15 cellular contexts compared by ENCODE assay signal in the genomic region with DNA sequence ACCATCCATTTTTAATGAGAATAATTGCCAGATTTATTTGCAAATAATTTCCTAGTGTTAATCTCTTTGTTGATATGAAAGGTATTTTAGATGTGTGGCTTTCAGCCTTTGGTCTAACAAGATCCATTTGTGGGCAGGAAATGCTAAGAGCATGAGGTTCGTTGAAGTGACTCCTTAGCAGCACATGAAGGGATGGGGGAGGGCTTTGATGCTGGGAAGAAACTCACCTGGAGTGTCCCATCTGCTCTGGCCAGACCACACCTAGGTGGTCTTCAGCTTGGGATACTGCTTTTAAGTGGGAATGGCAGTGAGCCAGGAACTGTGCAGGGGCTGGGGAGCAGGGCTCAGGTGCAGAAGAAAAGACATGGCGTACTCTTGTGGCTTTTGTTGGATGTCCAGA.
"Had no signal": no experiment of that assay in that cellular context is flagged by ENCODE, and none has a peak within 500 bp of the region (broad histone marks: within the 10 kb centered on the region; RNA-seq: fewer than 3 reads in every experiment).

No MANE protein-coding gene starts in this region.

- DNase-seq: activated CD4-positive, alpha-beta T cell treated with anti-CD3 and anti-CD28 coated beads for 1 hour; activated naive CD4-positive, alpha-beta T cell; activated T-cell treated with anti-CD3 and anti-CD28 coated beads, Interleukin-2, amount 50 U/mL, for 48 hours; amniotic stem cell; brain microvascular endothelial cell; esophagus squamous epithelium; foreskin fibroblast; pancreas; stimulated activated CD4-positive, alpha-beta T cell treated with anti-CD3 and anti-CD28 coated beads, Interleukin-12 subunit alpha, Interleukin-12 subunit beta, amount 100 ng/mL, for 4 hours; stimulated activated CD8-positive, alpha-beta memory T cell treated with anti-CD3 and anti-CD28 coated beads, Interleukin-4, amount 100 ng/mL, for 48 hours; stimulated activated naive CD8-positive, alpha-beta T cell treated with anti-CD3 and anti-CD28 coated beads, Interleukin-15, amount 100 ng/mL, for 72 hours; testis; upper lobe of right lung had no signal

- H3K27me3 Mint-ChIP-seq: stimulated activated naive CD8-positive, alpha-beta T cell treated with anti-CD3 and anti-CD28 coated beads, Interleukin-15, amount 100 ng/mL, for 72 hours had no signal

- H3K4me1 ChIP-seq: esophagus squamous epithelium, pancreas, testis, upper lobe of right lung had no signal

- FAIRE-seq: keratinocyte, pancreas had no signal

- H3K9me3 Mint-ChIP-seq: neural crest cell; stimulated activated naive CD8-positive, alpha-beta T cell treated with anti-CD3 and anti-CD28 coated beads, Interleukin-15, amount 100 ng/mL, for 72 hours had no signal

- ATAC-seq: pancreas; stimulated activated naive CD8-positive, alpha-beta T cell treated with anti-CD3 and anti-CD28 coated beads, Interleukin-15, amount 100 ng/mL, for 72 hours; upper lobe of right lung had no signal

- H3K4me3 Mint-ChIP-seq: neural crest cell; stimulated activated naive CD8-positive, alpha-beta T cell treated with anti-CD3 and anti-CD28 coated beads, Interleukin-15, amount 100 ng/mL, for 72 hours had no signal

- H3K9me3 ChIP-seq: esophagus squamous epithelium, pancreas, testis, upper lobe of right lung had no signal

- H3K27me3 ChIP-seq: brain microvascular endothelial cell, esophagus squamous epithelium, pancreas, testis, upper lobe of right lung had no signal

- H3K27ac ChIP-seq: brain microvascular endothelial cell, esophagus squamous epithelium, pancreas, testis, upper lobe of right lung had no signal

- H3K4me3 ChIP-seq: esophagus squamous epithelium, pancreas, testis, upper lobe of right lung had no signal
